Comparison of ENCODE assay signal across 14 cellular contexts in the genomic region with DNA sequence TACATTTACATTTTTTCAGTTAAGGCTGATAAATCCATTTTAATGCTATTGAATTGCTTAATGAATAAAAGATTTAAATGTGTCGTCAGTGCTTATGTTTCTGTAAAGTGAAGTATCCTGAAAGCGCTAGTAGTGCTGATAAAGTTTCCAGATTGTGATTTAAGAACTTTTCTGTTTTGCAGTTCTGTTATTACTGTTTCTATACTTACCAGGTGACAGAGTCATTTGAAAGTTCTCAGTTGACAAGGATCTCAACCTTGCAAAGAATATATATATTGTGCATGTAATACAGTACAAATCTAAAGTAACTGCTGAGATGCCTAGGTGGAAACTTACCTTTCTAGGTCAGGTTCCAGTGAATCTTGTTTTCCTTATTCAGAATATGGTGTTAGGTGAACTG.
DNase-seq lines count a peak whose midpoint lies in the region; ATAC-seq and TF ChIP-seq lines count a peak whose summit lies in the region.
"Had no signal": no experiment of that assay in that cellular context is flagged by ENCODE, and none has a peak within 500 bp of the region (broad histone marks: within the 10 kb centered on the region; RNA-seq: fewer than 3 reads in every experiment).

No MANE protein-coding gene starts in this region.

- H3K36me3 ChIP-seq in psoas muscle (ENCODE audit: insufficient read depth in 1 of 2, low read depth in 1 of 2) (no peaks in the 10 kb centered on the region), mesendoderm (ENCODE audit: control insufficient read depth, insufficient read depth, low read length) (no peaks in the 10 kb centered on the region)
- H3K36me3 ChIP-seq: tibial artery had no signal

- ATAC-seq in HG02588 (IDR thresholded peaks at IDR 0.05; ENCODE audit: unreplicated experiment) (peak; percentile 46), HG03378 (IDR thresholded peaks at IDR 0.05; ENCODE audit: unreplicated experiment) (peak; percentile 54), psoas muscle (no peak), GM21825 (IDR thresholded peaks at IDR 0.05; ENCODE audit: unreplicated experiment) (no peak)
- ATAC-seq: CD8-positive, alpha-beta T cell had no signal

- H3K9ac ChIP-seq in mesendoderm (ENCODE audit: low read length) = no peak overlapping the region

- H3K4ac ChIP-seq in mesendoderm (ENCODE audit: low read depth, low read length) = no peak overlapping the region

- no peak overlapping the region for H2BK15ac ChIP-seq in mesendoderm (replicated peaks; ENCODE audit: low read depth)

- no peak overlapping the region for H3K23ac ChIP-seq in mesendoderm (ENCODE audit: low read length)

- DNase-seq in NCI-H526 treated with DMSO at 0.1 percent for 48 hours (lab: John Stamatoyannopoulos, UW) (peak; percentile 69), NCI-H526 (lab: John Stamatoyannopoulos, UW) (no peak), psoas muscle (no peak), mesendoderm (no peak)
- no peak for DNase-seq in stimulated activated naive CD4-positive, alpha-beta T cell treated with Interleukin-2 at 50 U/mL for 16 hours (lab: John Stamatoyannopoulos, UW)
- DNase-seq: CD8-positive, alpha-beta T cell; HCEC 1CT; T-helper 9 cell; tibial artery had no signal

- no peak overlapping the region for H2BK5ac ChIP-seq in mesendoderm (ENCODE audit: low read length)

- no peak overlapping the region for H2BK120ac ChIP-seq in mesendoderm (ENCODE audit: low read depth, low read length)

- intact Hi-C loops in psoas muscle (cut with DNase I) = loop anchor here in 1 of 2 donors (5.0 to 10.0 kb wide), 2 partner anchors 33 to 206 kb away; no protein-coding TSS in a partner anchor

- no peak overlapping the region for H3K56ac ChIP-seq in mesendoderm (ENCODE audit: low read length)

- peaks cover 44% of the 10 kb centered on the region for H3K79me2 ChIP-seq in mesendoderm (ENCODE audit: control insufficient read depth, insufficient read depth, low read length)

- H4K8ac ChIP-seq in mesendoderm (ENCODE audit: low read depth, low read length) = no peak overlapping the region

- no peak for TF ChIP-seq CTCF in psoas muscle (IDR thresholded peaks at IDR 0.05)

- H3K4me1 ChIP-seq in psoas muscle (peaks cover 86% of the 10 kb centered on the region), mesendoderm (ENCODE audit: control insufficient read depth, low read depth, low read length) (peaks cover 2% of the 10 kb centered on the region)

- WGBS in psoas muscle, 3 donors = 74 to 99% (median 88%) methylated on average over 2 of the region's 2 CpGs
- no CpG with 5 or more reads among the region's 2 CpGs for WGBS in mesendoderm (ENCODE audit: extremely low coverage, insufficient coverage, low lambda C conversion rate)

- peak overlapping the region; percentile 67 for H3K27ac ChIP-seq in psoas muscle
- no peak overlapping the region for H3K27ac ChIP-seq in mesendoderm (ENCODE audit: low read depth, low read length)
- H3K27ac ChIP-seq: 22Rv1, RWPE1, tibial artery had no signal

- H2AK5ac ChIP-seq in mesendoderm (ENCODE audit: low read length) = no peak overlapping the region

- H3K4me3 ChIP-seq in psoas muscle (no peak overlapping the region), mesendoderm (ENCODE audit: low read length) (no peak overlapping the region)
- H3K4me3 ChIP-seq: tibial artery had no signal

- H3K9me3 ChIP-seq in psoas muscle = no peaks in the 10 kb centered on the region
- H3K9me3 ChIP-seq: tibial artery had no signal

- H3K79me1 ChIP-seq in mesendoderm (ENCODE audit: low read length) = peaks cover 14% of the 10 kb centered on the region

- H3K18ac ChIP-seq in mesendoderm (ENCODE audit: low read length) = no peak overlapping the region

- H3K27me3 ChIP-seq in psoas muscle (ENCODE audit: insufficient read depth in 3 of 3, low read length in 2 of 3) = no peaks in the 10 kb centered on the region
- H3K27me3 ChIP-seq in mesendoderm (ENCODE audit: insufficient read depth, low read length, poor library complexity) = no peaks in the 10 kb centered on the region
- H3K27me3 ChIP-seq: tibial artery had no signal

- H3K4me2 ChIP-seq in mesendoderm (ENCODE audit: low read length) = no peak overlapping the region

- H4K5ac ChIP-seq in mesendoderm (ENCODE audit: low read length) = no peak overlapping the region

Comparison
In these comparisons a context has a peak if more than half of its experiments do, and no peak if none do; other contexts are left out.
1. ATAC-seq: peak in HG02588 (single experiment) and HG03378 (single experiment); none in psoas muscle (0 of 4) and GM21825 (single experiment).